Comparison of ENCODE assay signal across 10 cellular contexts in genomic region chr14:104437703-104438102, GRCh38.
"Had no signal": no experiment of that assay in that cellular context is flagged by ENCODE, and none has a peak within 500 bp of the region (broad histone marks: within the 10 kb centered on the region; RNA-seq: fewer than 3 reads in every experiment).

No MANE protein-coding gene starts in this region.

- ATAC-seq: activated CD4-positive, CD25-positive, alpha-beta regulatory T cell treated with anti-CD3 and anti-CD28 coated beads, Interleukin-2, amount 50 U/mL, for 24 hours; foreskin keratinocyte; heart left ventricle; right cardiac atrium had no signal

- H3K4me1 Mint-ChIP-seq: activated naive CD8-positive, alpha-beta T cell treated with anti-CD3 and anti-CD28 coated beads, Interleukin-2, amount 10 ng/mL, durations not matched to agents 7 days and 5 days had no signal

- H3K27me3 ChIP-seq: foreskin keratinocyte, heart left ventricle, thyroid gland, uterus had no signal

- H3K4me3 ChIP-seq: heart left ventricle, thyroid gland, uterus had no signal

- H3K9me3 Mint-ChIP-seq: activated CD4-positive, alpha-beta memory T cell treated with anti-CD3 and anti-CD28 coated beads for 36 hours; activated naive CD8-positive, alpha-beta T cell treated with anti-CD3 and anti-CD28 coated beads, Interleukin-2, amount 10 ng/mL, durations not matched to agents 7 days and 5 days had no signal

- H3K36me3 ChIP-seq: heart left ventricle, thyroid gland, uterus had no signal

- H3K4me3 Mint-ChIP-seq: activated CD4-positive, alpha-beta memory T cell treated with anti-CD3 and anti-CD28 coated beads for 36 hours; activated naive CD8-positive, alpha-beta T cell treated with anti-CD3 and anti-CD28 coated beads, Interleukin-2, amount 10 ng/mL, durations not matched to agents 7 days and 5 days had no signal

- H3K27ac Mint-ChIP-seq: activated CD4-positive, alpha-beta memory T cell treated with anti-CD3 and anti-CD28 coated beads for 36 hours; activated naive CD8-positive, alpha-beta T cell treated with anti-CD3 and anti-CD28 coated beads, Interleukin-2, amount 10 ng/mL, durations not matched to agents 7 days and 5 days had no signal

- DNase-seq: activated naive CD8-positive, alpha-beta T cell treated with anti-CD3 and anti-CD28 coated beads, Interleukin-2, amount 10 ng/mL, durations not matched to agents 7 days and 5 days; anterior cingulate cortex; foreskin keratinocyte; mesendoderm; thyroid gland; uterus had no signal

- H3K36me3 Mint-ChIP-seq: activated CD4-positive, alpha-beta memory T cell treated with anti-CD3 and anti-CD28 coated beads for 36 hours; activated naive CD8-positive, alpha-beta T cell treated with anti-CD3 and anti-CD28 coated beads, Interleukin-2, amount 10 ng/mL, durations not matched to agents 7 days and 5 days had no signal

- H3K27me3 Mint-ChIP-seq: activated CD4-positive, alpha-beta memory T cell treated with anti-CD3 and anti-CD28 coated beads for 36 hours; activated naive CD8-positive, alpha-beta T cell treated with anti-CD3 and anti-CD28 coated beads, Interleukin-2, amount 10 ng/mL, durations not matched to agents 7 days and 5 days had no signal
